Comparison of ENCODE assay signal across 8 cellular contexts in the genomic region with DNA sequence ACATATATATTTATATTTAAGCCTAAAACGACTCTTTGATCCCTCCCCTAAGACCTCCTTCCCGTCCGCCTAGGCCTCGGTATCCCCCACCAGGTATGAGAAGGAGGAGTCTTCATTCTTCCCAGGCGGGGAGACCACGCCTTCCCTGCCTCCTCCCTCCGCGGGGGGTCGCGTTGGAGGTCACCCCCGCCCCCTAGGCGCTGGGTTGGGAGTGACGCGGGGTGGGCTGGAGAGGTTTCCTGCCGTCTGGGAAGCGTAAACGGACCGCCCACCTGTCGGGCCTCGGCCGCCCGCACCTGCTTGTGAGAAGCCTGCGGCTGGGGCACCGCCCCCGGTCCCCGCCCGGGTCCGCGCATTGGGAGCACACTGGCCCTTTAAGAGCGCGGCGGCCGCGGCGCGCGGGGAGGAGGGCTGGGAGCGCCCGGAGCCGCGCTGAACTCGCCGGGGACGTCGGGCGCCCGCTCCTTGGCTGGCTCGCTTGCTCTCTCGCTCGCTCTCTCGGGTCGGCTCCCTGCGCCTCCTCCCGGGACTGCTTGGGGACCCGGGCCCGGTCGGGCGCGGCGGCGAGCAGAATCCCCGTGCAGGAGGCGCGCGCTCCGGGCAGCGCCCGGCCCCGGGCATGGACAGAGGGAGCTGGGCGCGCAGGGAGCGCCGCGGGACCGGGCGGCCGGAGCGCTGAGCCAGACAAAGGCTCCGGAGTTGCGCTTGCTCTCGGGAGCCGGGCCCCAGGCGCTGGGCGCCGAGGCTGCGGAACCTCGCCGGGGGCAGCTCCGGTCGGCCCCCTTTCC. TPM values are rescaled to one million over a fixed set of nuclear protein-coding genes. Genes with fewer than 3 reads are reported as not detected.
A peak's percentile ranks its signal among the peaks of the same experiment; 100 is the strongest.
DNase-seq lines count a peak whose midpoint lies in the region; ATAC-seq and TF ChIP-seq lines count a peak whose summit lies in the region.

MMP15 (plus strand) TSS at position 404 of the 788 bp plus-strand sequence. CDS start 597 bp downstream, outside the sequence.

- no peak for TF ChIP-seq EP300 in gastroesophageal sphincter (IDR thresholded peaks at IDR 0.05)

- no peaks in the 10 kb centered on the region for H3K9me3 ChIP-seq in A673 (ENCODE audit: low read depth, low read length, poor library complexity, severe bottlenecking)
- H3K9me3 ChIP-seq in gastroesophageal sphincter, result no peaks in the 10 kb centered on the region
- no peaks in the 10 kb centered on the region for H3K9me3 ChIP-seq in neuron (ENCODE audit: low read length)

- TF ChIP-seq POLR2A in gastroesophageal sphincter (IDR thresholded peaks at IDR 0.05), result peak in 1 of 2 donors; percentile 17

- WGBS in gastroesophageal sphincter (ENCODE audit: low coverage in 1 of 2), 2 donors, result 0% methylated on average over 3 of the region's 90 CpGs; no CpG with 5 or more reads in 1 of the 2 donors

- peak; percentile 63 for ATAC-seq in GM18511 (IDR thresholded peaks at IDR 0.05; ENCODE audit: unreplicated experiment)
- ATAC-seq in gastroesophageal sphincter, result peak; percentile 65

- H3K36me3 ChIP-seq in A673 (ENCODE audit: insufficient read depth, low read length, poor library complexity, severe bottlenecking), result no peaks in the 10 kb centered on the region
- H3K36me3 ChIP-seq in gastroesophageal sphincter, result no peaks in the 10 kb centered on the region
- no peaks in the 10 kb centered on the region for H3K36me3 ChIP-seq in neuron (ENCODE audit: insufficient read depth, low read length)

- intact Hi-C loops in A673 (cut with micrococcal nuclease; ENCODE audit: unreplicated experiment), result no loop called here

- TF ChIP-seq CTCF in A673 (conservative IDR thresholded peaks at IDR 0.05; ENCODE audit: low read depth, low read length) (no peak), gastroesophageal sphincter (IDR thresholded peaks at IDR 0.05) (peak in 2 of 4 experiments; percentile 7 to 17)

- H3K4me1 ChIP-seq in A673 (ENCODE audit: insufficient read depth, low read length, poor library complexity, severe bottlenecking) (peaks cover 27% of the 10 kb centered on the region), gastroesophageal sphincter (peaks cover 0 to 93% (median 31%) of the 10 kb centered on the region in 3 donors), neuron (ENCODE audit: insufficient read depth, low read length) (peaks cover 40% of the 10 kb centered on the region)

- CTCF ChIA-PET in A673 (lab: Charles Lee), result interaction anchor here (0.5 to 1.2 kb wide), 2 partner anchors 93 to 274 kb away, joined by 3 read pairs; no protein-coding TSS in a partner anchor

- BruUV-seq in A673 (replicated peaks; lab: Mats Ljungman, UMichigan), result no TSS peak

- H3K27me3 ChIP-seq in A673 (replicated peaks; ENCODE audit: insufficient read depth, low read depth, low read length, poor library complexity) (no peaks in the 10 kb centered on the region), gastroesophageal sphincter (no peaks in the 10 kb centered on the region), neuron (ENCODE audit: insufficient read depth, low read length) (no peaks in the 10 kb centered on the region)

- H2AFZ ChIP-seq in neuron (ENCODE audit: low read depth, low read length), result peak within 1 kb of the TSS; percentile 73

- no peak within 1 kb of the TSS for H3K27ac ChIP-seq in A673 (ENCODE audit: low read depth, low read length, poor library complexity, severe bottlenecking)
- peak within 1 kb of the TSS; percentile 52 to 89 (median 86) for H3K27ac ChIP-seq in gastroesophageal sphincter

- DNase-seq in A673 (ENCODE audit: low spot score) (peak; percentile 83), HS-5 (ENCODE audit: low read depth) (peak; percentile 18), RKO (ENCODE audit: low spot score) (peak; percentile 60), activated gamma-delta T cell treated with Interleukin-2 at 50 U/mL for 16 hours (peak; percentile 41), superior temporal gyrus (ENCODE audit: extremely low spot score) (peak; percentile 59)

- peak within 1 kb of the TSS; percentile 70 for H3K4me3 ChIP-seq in A673 (ENCODE audit: low read depth, low read length, poor library complexity, severe bottlenecking)
- H3K4me3 ChIP-seq in gastroesophageal sphincter, result peak within 1 kb of the TSS; percentile 68 to 84
- H3K4me3 ChIP-seq in neuron (ENCODE audit: low read length), result peak within 1 kb of the TSS; percentile 96

- POLR2A ChIA-PET in A673 (lab: Charles Lee; ENCODE audit: low non-redundant PET), result interaction anchor here (0.6 kb wide), 1 partner anchor 112 kb away, joined by 3 read pairs; no protein-coding TSS in a partner anchor

RNA-seq across cellular contexts. Expression of gene MMP15, which starts in this region (rescaled TPM):
- 4.5 and 7.0 TPM in 2 replicates for total RNA-seq in A673 (2021)
- 10 to 100 TPM in 2 of 4 donors, 1 to 10 TPM in 2; 2.0 to 12.8 (median 8.0) TPM for total RNA-seq in gastroesophageal sphincter

Comparison
In these comparisons a context has a peak if more than half of its experiments do, and no peak if none do; other contexts are left out.
1. DNase-seq: peak in every context shown above with its lines; median percentile 83 in A673; 60 in RKO; 59 in superior temporal gyrus; 41 in activated gamma-delta T cell treated with Interleukin-2 at 50 U/mL for 16 hours; 18 in HS-5.